Comparison of ENCODE assay signal across 16 cellular contexts in genomic region chr19:7454998-7455397, GRCh38. TPM values are rescaled to one million over a fixed set of nuclear protein-coding genes. Genes with fewer than 3 reads are reported as not detected.
DNase-seq lines count a peak whose midpoint lies in the region; ATAC-seq and TF ChIP-seq lines count a peak whose summit lies in the region.
"Had no signal": no experiment of that assay in that cellular context is flagged by ENCODE, and none has a peak within 500 bp of the region (broad histone marks: within the 10 kb centered on the region; RNA-seq: fewer than 3 reads in every experiment).

No MANE protein-coding gene starts in this region.

- H3K4me3 ChIP-seq in testis, result no peak overlapping the region
- H3K4me3 ChIP-seq: BLaER1 treated with 17β-estradiol and CSF1 and Interleukin-3, amounts not matched to agents 10 nM and 100 nM had no signal

- H3K36me3 ChIP-seq in testis (ENCODE audit: low read depth, missing control alignments), result no peaks in the 10 kb centered on the region

- H3K27ac Mint-ChIP-seq in activated T-cell treated with anti-CD3 and anti-CD28 coated beads, Interleukin-2, amount 50 U/mL, for 72 hours, result peak overlapping the region; percentile 19
- H3K27ac Mint-ChIP-seq in activated T-cell treated with anti-CD3 and anti-CD28 coated beads, Interleukin-2, amount 50 U/mL, for 24 hours, result no peak overlapping the region
- peak overlapping the region; percentile 21 to 84 for H3K27ac Mint-ChIP-seq in stimulated activated naive CD8-positive, alpha-beta T cell treated with anti-CD3 and anti-CD28 coated beads, Interleukin-15, amount 100 ng/mL, for 72 hours
- H3K27ac Mint-ChIP-seq: CD4-positive, alpha-beta memory T cell; H9 had no signal

- no peak for ATAC-seq in activated T-cell treated with anti-CD3 and anti-CD28 coated beads, Interleukin-2, amount 50 U/mL, for 72 hours (replicated peaks in 1 of 2)
- ATAC-seq in stimulated activated naive CD8-positive, alpha-beta T cell treated with anti-CD3 and anti-CD28 coated beads, Interleukin-15, amount 100 ng/mL, for 72 hours, result no peak
- ATAC-seq in stimulated activated naive CD8-positive, alpha-beta T cell treated with anti-CD3 and anti-CD28 coated beads, Interleukin-15, Interleukin-2, amounts not matched to agents 100 U/mL and 50 U/mL, for 24 hours, result no peak
- no peak for ATAC-seq in HG02610 (IDR thresholded peaks at IDR 0.05; ENCODE audit: unreplicated experiment)
- ATAC-seq: HepG2 had no signal

- H3K27me3 Mint-ChIP-seq in activated T-cell treated with anti-CD3 and anti-CD28 coated beads, Interleukin-2, amount 50 U/mL, for 72 hours (ENCODE audit: low read depth), result no peaks in the 10 kb centered on the region
- no peaks in the 10 kb centered on the region for H3K27me3 Mint-ChIP-seq in activated T-cell treated with anti-CD3 and anti-CD28 coated beads, Interleukin-2, amount 50 U/mL, for 24 hours
- no peaks in the 10 kb centered on the region for H3K27me3 Mint-ChIP-seq in stimulated activated naive CD8-positive, alpha-beta T cell treated with anti-CD3 and anti-CD28 coated beads, Interleukin-15, amount 100 ng/mL, for 72 hours
- H3K27me3 Mint-ChIP-seq: CD4-positive, alpha-beta memory T cell had no signal

- peaks cover 30 to 43% of the 10 kb centered on the region in 2 donors for H3K36me3 Mint-ChIP-seq in activated T-cell treated with anti-CD3 and anti-CD28 coated beads, Interleukin-2, amount 50 U/mL, for 72 hours (ENCODE audit: insufficient read depth in 2 of 2)
- peaks cover 78% of the 10 kb centered on the region for H3K36me3 Mint-ChIP-seq in activated T-cell treated with anti-CD3 and anti-CD28 coated beads, Interleukin-2, amount 50 U/mL, for 24 hours (ENCODE audit: low read depth)

- WGBS in testis, 2 donors, result 96 to 100% methylated on average over 8 of the region's 8 CpGs

- intact Hi-C loops in testis (cut with DNase I; ENCODE audit: low total_unique reads), result no loop called here

- no peak for DNase-seq in activated T-cell treated with anti-CD3 and anti-CD28 coated beads, Interleukin-2, amount 50 U/mL, for 72 hours
- DNase-seq in activated T-cell treated with anti-CD3 and anti-CD28 coated beads, Interleukin-2, amount 50 U/mL, for 24 hours, result no peak
- DNase-seq in stimulated activated naive CD8-positive, alpha-beta T cell treated with anti-CD3 and anti-CD28 coated beads, Interleukin-15, amount 100 ng/mL, for 72 hours, result no peak
- DNase-seq in stimulated activated naive CD8-positive, alpha-beta T cell treated with anti-CD3 and anti-CD28 coated beads, Interleukin-15, Interleukin-2, amounts not matched to agents 100 U/mL and 50 U/mL, for 24 hours, result no peak
- DNase-seq in occipital lobe (lab: John Stamatoyannopoulos, UW) (peak; percentile 16), superior temporal gyrus (ENCODE audit: extremely low spot score) (peak; percentile 16), testis (no peak)
- DNase-seq: ACHN; CD4-positive, alpha-beta memory T cell; DND-41; GDM1; GOT3; H9 had no signal

- H3K9me3 ChIP-seq in testis, result no peaks in the 10 kb centered on the region

- peaks cover 5 to 7% of the 10 kb centered on the region in 2 donors for H3K9me3 Mint-ChIP-seq in activated T-cell treated with anti-CD3 and anti-CD28 coated beads, Interleukin-2, amount 50 U/mL, for 72 hours
- H3K9me3 Mint-ChIP-seq in activated T-cell treated with anti-CD3 and anti-CD28 coated beads, Interleukin-2, amount 50 U/mL, for 24 hours, result no peaks in the 10 kb centered on the region
- peaks cover 22 to 27% of the 10 kb centered on the region in 2 donors for H3K9me3 Mint-ChIP-seq in stimulated activated naive CD8-positive, alpha-beta T cell treated with anti-CD3 and anti-CD28 coated beads, Interleukin-15, amount 100 ng/mL, for 72 hours

- H3K27ac ChIP-seq in testis, result no peak overlapping the region
- H3K27ac ChIP-seq: BLaER1 treated with 17β-estradiol and CSF1 and Interleukin-3, amounts not matched to agents 10 nM and 100 nM had no signal

- no peak for TF ChIP-seq POLR2A in testis (IDR thresholded peaks at IDR 0.05)

- H3K27me3 ChIP-seq in testis, result no peaks in the 10 kb centered on the region
- H3K27me3 ChIP-seq: BLaER1 treated with 17β-estradiol and CSF1 and Interleukin-3, amounts not matched to agents 10 nM and 100 nM had no signal

- H3K4me1 Mint-ChIP-seq in activated T-cell treated with anti-CD3 and anti-CD28 coated beads, Interleukin-2, amount 50 U/mL, for 72 hours (ENCODE audit: low read depth), result peaks cover 5% of the 10 kb centered on the region
- peaks cover 24% of the 10 kb centered on the region for H3K4me1 Mint-ChIP-seq in activated T-cell treated with anti-CD3 and anti-CD28 coated beads, Interleukin-2, amount 50 U/mL, for 24 hours (ENCODE audit: low read depth)
- peaks cover 7% of the 10 kb centered on the region for H3K4me1 Mint-ChIP-seq in stimulated activated naive CD8-positive, alpha-beta T cell treated with anti-CD3 and anti-CD28 coated beads, Interleukin-15, amount 100 ng/mL, for 72 hours
- H3K4me1 Mint-ChIP-seq: H9 had no signal

- TF ChIP-seq CTCF in testis (IDR thresholded peaks at IDR 0.05), result no peak

- no peak overlapping the region for H3K4me3 Mint-ChIP-seq in activated T-cell treated with anti-CD3 and anti-CD28 coated beads, Interleukin-2, amount 50 U/mL, for 72 hours
- H3K4me3 Mint-ChIP-seq in activated T-cell treated with anti-CD3 and anti-CD28 coated beads, Interleukin-2, amount 50 U/mL, for 24 hours, result no peak overlapping the region
- H3K4me3 Mint-ChIP-seq in stimulated activated naive CD8-positive, alpha-beta T cell treated with anti-CD3 and anti-CD28 coated beads, Interleukin-15, amount 100 ng/mL, for 72 hours, result no peak overlapping the region
- H3K4me3 Mint-ChIP-seq: H9 had no signal

- H3K4me1 ChIP-seq in testis, result no peaks in the 10 kb centered on the region
- H3K4me1 ChIP-seq: BLaER1 treated with 17β-estradiol and CSF1 and Interleukin-3, amounts not matched to agents 10 nM and 100 nM had no signal

RNA-seq across cellular contexts. Expression of gene PEX11G, which starts 33.8 kb away (rescaled TPM):
- total RNA-seq in activated T-cell treated with anti-CD3 and anti-CD28 coated beads, Interleukin-2, amount 50 U/mL, for 72 hours, result 1 to 10 TPM; 1.1 to 3.4 TPM
- total RNA-seq in occipital lobe (0.94 TPM), testis (10 to 100 TPM; 12.3 to 20.9 TPM)
- 26.0 TPM for polyA plus RNA-seq in testis (ENCODE audit: insufficient read depth, low read depth, low replicate concordance)
- total RNA-seq: HepG2 had no signal
- polyA plus RNA-seq: HepG2 had no signal

Comparison
In these comparisons a context has a peak if more than half of its experiments do, and no peak if none do; other contexts are left out.
1. DNase-seq: peak in occipital lobe (single experiment) and superior temporal gyrus (single experiment); none in activated T-cell treated with anti-CD3 and anti-CD28 coated beads, Interleukin-2, amount 50 U/mL, for 72 hours (0 of 2), activated T-cell treated with anti-CD3 and anti-CD28 coated beads, Interleukin-2, amount 50 U/mL, for 24 hours (single experiment), stimulated activated naive CD8-positive, alpha-beta T cell treated with anti-CD3 and anti-CD28 coated beads, Interleukin-15, amount 100 ng/mL, for 72 hours (0 of 2), stimulated activated naive CD8-positive, alpha-beta T cell treated with anti-CD3 and anti-CD28 coated beads, Interleukin-15, Interleukin-2, amounts not matched to agents 100 U/mL and 50 U/mL, for 24 hours (single experiment) and testis (single experiment).